In the genomic region with DNA sequence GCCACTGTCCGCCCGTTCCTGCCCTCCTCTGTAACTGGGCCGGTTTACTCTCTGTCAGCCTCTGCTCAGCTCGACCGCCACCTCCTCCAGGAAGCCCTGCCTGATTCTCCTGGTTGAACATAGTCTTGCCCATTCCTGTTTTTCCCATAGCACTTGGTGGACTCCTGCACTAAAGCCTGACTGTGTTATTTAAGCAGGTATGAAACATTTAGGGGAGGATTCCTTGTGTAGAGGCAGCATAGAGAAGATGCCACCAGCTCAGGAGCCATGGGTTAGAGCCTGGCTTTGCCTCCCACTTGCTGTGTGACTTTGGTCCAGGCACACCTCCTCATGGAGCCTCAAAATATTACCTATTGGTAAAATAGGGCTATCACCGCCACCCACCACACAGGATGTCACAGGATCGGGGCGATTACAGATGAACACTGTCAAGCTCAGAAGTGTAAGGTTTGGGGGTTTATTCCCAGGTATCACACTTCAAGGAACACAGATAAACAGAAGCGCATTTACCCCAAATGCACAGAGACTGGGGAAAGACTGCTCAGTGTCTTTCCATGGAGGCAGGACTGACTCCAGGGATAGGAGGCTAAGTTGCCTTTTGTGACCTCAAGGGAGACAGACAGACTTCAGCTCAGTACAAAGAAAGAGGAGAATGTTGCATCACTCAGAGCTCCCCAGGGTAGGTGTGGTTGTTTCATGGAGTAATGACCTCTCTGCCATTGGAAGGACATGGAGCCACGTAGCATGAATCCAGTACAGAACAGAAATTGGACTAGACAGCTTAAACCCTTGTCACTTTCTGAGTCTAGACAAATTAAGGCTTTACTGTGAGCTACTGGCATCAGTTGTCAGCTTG, we compare ENCODE assay signal across 10 cellular contexts. TPM values are rescaled to one million over a fixed set of nuclear protein-coding genes. Genes with fewer than 3 reads are reported as not detected.
DNase-seq lines count a peak whose midpoint lies in the region; ATAC-seq, FAIRE-seq and TF ChIP-seq lines count a peak whose summit lies in the region.
"Had no signal": no experiment of that assay in that cellular context is flagged by ENCODE, and none has a peak within 500 bp of the region (broad histone marks: within the 10 kb centered on the region; RNA-seq: fewer than 3 reads in every experiment).

No MANE protein-coding gene starts in this region.

- TF ChIP-seq POLR2A in endothelial cell of umbilical vein (IDR thresholded peaks at IDR 0.05; ENCODE audit: low read depth, low read length) (no peak), GM18505 (IDR thresholded peaks at IDR 0.05; ENCODE audit: borderline replicate concordance, extremely low read depth, insufficient read depth, insufficient read length) (no peak)

- POLR2A ChIA-PET in RWPE1 (lab: Yijun Ruan, JAX; ENCODE audit: low non-redundant PET) (no interaction called here), endothelial cell of umbilical vein (lab: Charles Lee) (interaction anchor here (0.7 kb wide), 1 partner anchor 369 kb away, joined by 3 read pairs; no protein-coding TSS in a partner anchor)

- no peaks in the 10 kb centered on the region for H3K9me1 ChIP-seq in endothelial cell of umbilical vein (replicated peaks; ENCODE audit: control insufficient read depth, extremely low read depth, insufficient read depth, low read length)

- peaks cover 0 to 6% (median 0%) of the 10 kb centered on the region in 11 experiments; a peak in 4 of 22 replicates for H3K9me3 ChIP-seq in BLaER1 treated with 17β-estradiol and CSF1 and Interleukin-3, amounts not matched to agents 10 nM and 100 nM (replicated peaks in 1 of 11)
- H3K9me3 ChIP-seq in endothelial cell of umbilical vein (replicated peaks; ENCODE audit: control insufficient read depth, insufficient read depth, low read length): no peaks in the 10 kb centered on the region

- DNase-seq in RWPE1 (ENCODE audit: low spot score): no peak
- no peak for DNase-seq in endothelial cell of umbilical vein (ENCODE audit: low read depth, low spot score)
- no peak for DNase-seq in osteocyte (ENCODE audit: extremely low spot score, unreplicated experiment)
- no peak for DNase-seq in NCI-H82 treated with DMSO at 0.1 percent for 48 hours (lab: John Stamatoyannopoulos, UW; ENCODE audit: unreplicated experiment)
- DNase-seq in NOMO-1 (lab: John Stamatoyannopoulos, UW; ENCODE audit: unreplicated experiment in 2 of 2): no peak
- DNase-seq in frontal cortex (ENCODE audit: low spot score in 2 of 2): no peak
- DNase-seq: DMS 273 treated with DMSO at 0.1 percent for 48 hours had no signal

- FAIRE-seq in endothelial cell of umbilical vein (lab: Jason Lieb, UNC) (peak; percentile 18), frontal cortex (lab: Jason Lieb, UNC) (no peak)
- FAIRE-seq: keratinocyte had no signal

- H3K9me3 Mint-ChIP-seq in osteocyte (ENCODE audit: unreplicated experiment): peaks cover 4% of the 10 kb centered on the region

- H4K20me1 ChIP-seq in BLaER1 treated with 17β-estradiol and CSF1 and Interleukin-3, amounts not matched to agents 10 nM and 100 nM: no peaks in the 10 kb centered on the region
- H4K20me1 ChIP-seq in endothelial cell of umbilical vein (replicated peaks; ENCODE audit: control insufficient read depth, extremely low read depth, insufficient read depth, low read length): no peaks in the 10 kb centered on the region

- peak overlapping the region; percentile 5 for H3K4me3 Mint-ChIP-seq in osteocyte (ENCODE audit: unreplicated experiment)

- peak overlapping the region; percentile 99 for H3K27ac Mint-ChIP-seq in osteocyte (ENCODE audit: unreplicated experiment)

- peaks cover 0 to 6% (median 0%) of the 10 kb centered on the region in 11 experiments; a peak in 2 of 22 replicates for H3K36me3 ChIP-seq in BLaER1 treated with 17β-estradiol and CSF1 and Interleukin-3, amounts not matched to agents 10 nM and 100 nM
- no peaks in the 10 kb centered on the region for H3K36me3 ChIP-seq in endothelial cell of umbilical vein (ENCODE audit: control insufficient read depth in 2 of 2, extremely low read depth in 1 of 2, insufficient read depth in 2 of 2, low read length in 2 of 2)

- H3K4me3 ChIP-seq in BLaER1 treated with 17β-estradiol and CSF1 and Interleukin-3, amounts not matched to agents 10 nM and 100 nM: no peak overlapping the region
- H3K4me3 ChIP-seq in endothelial cell of umbilical vein (replicated peaks in 1 of 3; ENCODE audit: insufficient read depth in 1 of 3, low read depth in 1 of 3, low read length in 3 of 3): no peak overlapping the region

- peak overlapping the region in 2 of 11 experiments; percentile 1 to 11; a peak in 1 of 22 replicates for H3K27ac ChIP-seq in BLaER1 treated with 17β-estradiol and CSF1 and Interleukin-3, amounts not matched to agents 10 nM and 100 nM
- 0 out of 2 replicates have a peak overlapping the region, but pooled peaks have one; percentile 12 for H3K27ac ChIP-seq in RWPE1
- no peak overlapping the region for H3K27ac ChIP-seq in endothelial cell of umbilical vein (ENCODE audit: insufficient read depth, low read depth, low read length)

- TF ChIP-seq CTCF in RWPE1 (conservative IDR thresholded peaks at IDR 0.05; ENCODE audit: low read depth) (no peak), endothelial cell of umbilical vein (IDR thresholded peaks at IDR 0.05; ENCODE audit: extremely low read depth in 1 of 2, insufficient read depth in 1 of 2, low read depth in 1 of 2, low read length in 2 of 2) (no peak), osteocyte (IDR thresholded peaks at IDR 0.05) (no peak)

- peaks cover 5% of the 10 kb centered on the region for H3K36me3 Mint-ChIP-seq in osteocyte (ENCODE audit: unreplicated experiment)

- H3K4me2 ChIP-seq in BLaER1 treated with 17β-estradiol and CSF1 and Interleukin-3, amounts not matched to agents 10 nM and 100 nM: peak overlapping the region; percentile 2 to 64 (median 38); a peak in 17 of 22 replicates
- H3K4me2 ChIP-seq in endothelial cell of umbilical vein (ENCODE audit: insufficient read depth, low read length): no peak overlapping the region

- intact Hi-C loops in endothelial cell of umbilical vein (cut with micrococcal nuclease): no loop called here

- no peaks in the 10 kb centered on the region for H3K27me3 ChIP-seq in BLaER1 treated with 17β-estradiol and CSF1 and Interleukin-3, amounts not matched to agents 10 nM and 100 nM
- H3K27me3 ChIP-seq in endothelial cell of umbilical vein (ENCODE audit: control insufficient read depth in 2 of 2, insufficient read depth in 2 of 2, low read length in 2 of 2): no peaks in the 10 kb centered on the region

- peak overlapping the region in 1 of 11 experiments; percentile 17; a peak in 1 of 22 replicates for H3K9ac ChIP-seq in BLaER1 treated with 17β-estradiol and CSF1 and Interleukin-3, amounts not matched to agents 10 nM and 100 nM
- H3K9ac ChIP-seq in endothelial cell of umbilical vein (replicated peaks; ENCODE audit: extremely low read depth, insufficient read depth, low read length): no peak overlapping the region

- no peaks in the 10 kb centered on the region for H3K79me2 ChIP-seq in endothelial cell of umbilical vein (ENCODE audit: control insufficient read depth, insufficient read depth, low read length)

- peaks cover 91% of the 10 kb centered on the region for H3K4me1 Mint-ChIP-seq in osteocyte (ENCODE audit: unreplicated experiment)

- no peaks in the 10 kb centered on the region for H3K27me3 Mint-ChIP-seq in osteocyte (ENCODE audit: unreplicated experiment)

- CTCF ChIA-PET in RWPE1 (lab: Yijun Ruan, JAX): no interaction called here
- CTCF ChIA-PET in endothelial cell of umbilical vein (lab: Charles Lee): interaction anchor here (0.8 to 1.6 kb wide), 3 partner anchors 12 to 17 kb away, joined by 3 to 6 read pairs (median 4); no protein-coding TSS in a partner anchor

- H2AFZ ChIP-seq in endothelial cell of umbilical vein (ENCODE audit: low read depth, low read length): no peak overlapping the region

- H3K4me1 ChIP-seq in BLaER1 treated with 17β-estradiol and CSF1 and Interleukin-3, amounts not matched to agents 10 nM and 100 nM: peaks cover 18 to 37% (median 23%) of the 10 kb centered on the region in 10 experiments
- H3K4me1 ChIP-seq in endothelial cell of umbilical vein (ENCODE audit: control insufficient read depth, extremely low read depth, insufficient read depth, low read length): no peaks in the 10 kb centered on the region

- no TSS peak for BruUV-seq in endothelial cell of umbilical vein (replicated peaks; lab: Mats Ljungman, UMichigan)

- ATAC-seq in GM18505 (IDR thresholded peaks at IDR 0.05; ENCODE audit: unreplicated experiment): no peak

- dilution Hi-C loops in endothelial cell of umbilical vein (cut with MboI; ENCODE audit: extremely low pct_ligation_motif_present, low sequenced_read_pairs): no loop called here

TF ChIP-seq in endothelial cell of umbilical vein, 7 proteins besides CTCF, POLR2A, EP300 and RAD21 (continues in another document):
- TF ChIP-seq, protein P1, sequence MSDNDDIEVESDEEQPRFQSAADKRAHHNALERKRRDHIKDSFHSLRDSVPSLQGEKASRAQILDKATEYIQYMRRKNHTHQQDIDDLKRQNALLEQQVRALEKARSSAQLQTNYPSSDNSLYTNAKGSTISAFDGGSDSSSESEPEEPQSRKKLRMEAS (IDR thresholded peaks at IDR 0.05; ENCODE audit: insufficient read depth, insufficient read length): no peak
- TF ChIP-seq GATA2 (IDR thresholded peaks at IDR 0.05; ENCODE audit: insufficient read depth, insufficient read length, low read depth, low read length): no peak
- no peak for TF ChIP-seq EZH2 (IDR thresholded peaks at IDR 0.05; ENCODE audit: borderline replicate concordance, low read depth, low read length, severe bottlenecking)
- TF ChIP-seq MYC (IDR thresholded peaks at IDR 0.05; ENCODE audit: low read depth, low read length): no peak

RNA-seq across cellular contexts. Expression of a gene that starts 6.7 kb away (rescaled TPM):
- 1.4 and 2.0 TPM in 2 replicates for total RNA-seq in endothelial cell of umbilical vein
- polyA plus RNA-seq in endothelial cell of umbilical vein: 2.6 and 2.8 TPM in 2 replicates
- polyA plus RNA-seq in endothelial cell of umbilical vein (2011; cell fraction: cytosol; rRNA removed): 1.3 and 2.2 TPM in 2 replicates
- polyA plus RNA-seq in endothelial cell of umbilical vein (2011; cell fraction: nucleus; rRNA removed): 9.0 and 10.0 TPM in 2 replicates
- polyA plus RNA-seq in endothelial cell of umbilical vein (2012): 3.1 and 6.9 TPM in 2 replicates
- 2.3 and 2.6 TPM in 2 replicates for polyA minus RNA-seq in endothelial cell of umbilical vein
- polyA minus RNA-seq in endothelial cell of umbilical vein (2011; cell fraction: cytosol; rRNA and poly(A)+ RNA removed): 0.31 TPM
- 3.0 TPM in 2 replicates for polyA minus RNA-seq in endothelial cell of umbilical vein (2011; cell fraction: nucleus; rRNA and poly(A)+ RNA removed)
- total RNA-seq in osteocyte: 7.1 and 7.8 TPM in 2 replicates
- 1.6 TPM for total RNA-seq in frontal cortex

RNA-seq across cellular contexts. Expression of a gene that starts 42.9 kb away (rescaled TPM):
- total RNA-seq in endothelial cell of umbilical vein (138 and 153 TPM in 2 replicates), osteocyte (194 and 212 TPM in 2 replicates), frontal cortex (3.7 TPM)
- polyA plus RNA-seq in endothelial cell of umbilical vein: 101 and 102 TPM in 2 replicates
- 103 and 119 TPM in 2 replicates for polyA plus RNA-seq in endothelial cell of umbilical vein (2011; cell fraction: cytosol; rRNA removed)
- 121 and 131 TPM in 2 replicates for polyA plus RNA-seq in endothelial cell of umbilical vein (2011; cell fraction: nucleus; rRNA removed)
- polyA plus RNA-seq in endothelial cell of umbilical vein (2012): 83.6 and 113 TPM in 2 replicates
- 87.7 and 89.1 TPM in 2 replicates for polyA minus RNA-seq in endothelial cell of umbilical vein
- 67.3 TPM for polyA minus RNA-seq in endothelial cell of umbilical vein (2011; cell fraction: cytosol; rRNA and poly(A)+ RNA removed)
- polyA minus RNA-seq in endothelial cell of umbilical vein (2011; cell fraction: nucleus; rRNA and poly(A)+ RNA removed): 53.8 and 54.3 TPM in 2 replicates

Comparison
In these comparisons a context has a peak if more than half of its experiments do, and no peak if none do; other contexts are left out.
1. RNA of a gene that starts 42.9 kb away (total RNA-seq): 194 to 212 TPM in osteocyte and 138 to 153 TPM in endothelial cell of umbilical vein; 3.7 TPM in frontal cortex (single experiment); every median in the first group is over 10 times any median in the second.